31 cellular contexts compared by ENCODE assay signal in the genomic region with DNA sequence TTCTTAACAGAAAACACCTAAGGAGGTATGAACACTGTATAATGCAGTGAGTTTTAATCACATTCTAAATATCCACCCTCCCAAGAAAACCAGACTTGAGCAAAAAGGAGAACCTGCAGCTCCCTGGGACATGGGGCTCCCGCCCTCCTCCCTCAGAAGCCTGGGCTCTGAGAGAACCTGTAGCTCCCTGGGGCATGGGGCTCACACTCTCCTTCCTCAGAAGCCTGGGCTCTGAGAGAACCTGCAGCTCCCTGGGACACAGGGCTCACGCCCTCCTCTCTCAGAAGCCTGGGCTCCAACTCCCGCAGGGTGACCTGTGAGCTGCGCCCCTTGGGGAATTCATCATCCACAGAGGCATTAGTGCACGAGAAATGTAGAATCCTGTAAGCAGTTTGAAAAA.
"Had no signal": no experiment of that assay in that cellular context is flagged by ENCODE, and none has a peak within 500 bp of the region (broad histone marks: within the 10 kb centered on the region; RNA-seq: fewer than 3 reads in every experiment).

No MANE protein-coding gene starts in this region.

- H3K4me1 Mint-ChIP-seq: activated CD4-positive, alpha-beta memory T cell treated with anti-CD3 and anti-CD28 coated beads, Interleukin-2, amount 10 ng/mL, durations not matched to agents 7 days and 5 days; activated CD4-positive, alpha-beta T cell treated with anti-CD3 and anti-CD28 coated beads, Interleukin-2, amount 10 ng/mL, durations not matched to agents 24 days and 14 days; activated T-helper 17 cell treated with anti-CD3 and anti-CD28 coated beads, Interleukin-2, amount 50 U/mL, for 72 hours had no signal

- H3K4me3 Mint-ChIP-seq: activated CD4-positive, alpha-beta memory T cell treated with anti-CD3 and anti-CD28 coated beads, Interleukin-2, amount 10 ng/mL, durations not matched to agents 7 days and 5 days; activated CD4-positive, alpha-beta T cell treated with anti-CD3 and anti-CD28 coated beads, Interleukin-2, amount 10 ng/mL, durations not matched to agents 24 days and 14 days; activated T-cell treated with anti-CD3 and anti-CD28 coated beads, Interleukin-2, amount 50 U/mL, for 4 hours; activated T-helper 17 cell treated with anti-CD3 and anti-CD28 coated beads, Interleukin-2, amount 50 U/mL, for 72 hours; effector memory CD8-positive, alpha-beta T cell; nephron; T-helper 17 cell had no signal

- H3K27me3 Mint-ChIP-seq: activated CD4-positive, alpha-beta memory T cell treated with anti-CD3 and anti-CD28 coated beads, Interleukin-2, amount 10 ng/mL, durations not matched to agents 7 days and 5 days; activated CD4-positive, alpha-beta T cell treated with anti-CD3 and anti-CD28 coated beads, Interleukin-2, amount 10 ng/mL, durations not matched to agents 24 days and 14 days; activated T-helper 17 cell treated with anti-CD3 and anti-CD28 coated beads, Interleukin-2, amount 50 U/mL, for 72 hours had no signal

- DNase-seq: activated CD4-positive, alpha-beta memory T cell treated with anti-CD3 and anti-CD28 coated beads, Interleukin-2, amount 10 ng/mL, durations not matched to agents 7 days and 5 days; activated CD4-positive, alpha-beta T cell treated with anti-CD3 and anti-CD28 coated beads, Interleukin-2, amount 10 ng/mL, durations not matched to agents 24 days and 14 days; activated CD4-positive, CD25-positive, alpha-beta regulatory T cell treated with anti-CD3 and anti-CD28 coated beads, Interleukin-2, amount 50 U/mL, for 72 hours; activated gamma-delta T cell treated with Interleukin-2 at 50 U/mL for 16 hours; activated naive CD4-positive, alpha-beta T cell treated with anti-CD3 and anti-CD28 coated beads, Interleukin-2, amount 50 U/mL, for 16 hours; activated T-cell treated with anti-CD3 and anti-CD28 coated beads, Interleukin-2, amount 50 U/mL, for 4 hours; amniotic stem cell; brain microvascular endothelial cell; dorsolateral prefrontal cortex; effector memory CD8-positive, alpha-beta T cell; erythroblast; foreskin fibroblast; heart left ventricle; left lung; ovary; stimulated activated CD4-positive, alpha-beta T cell treated with anti-CD3 and anti-CD28 coated beads, Interleukin-12 subunit alpha, Interleukin-12 subunit beta, amount 100 ng/mL, for 4 hours; stimulated activated CD4-positive, alpha-beta T cell treated with anti-CD3 and anti-CD28 coated beads, Interleukin-4, amount 100 ng/mL, for 1 hour; stimulated activated naive CD8-positive, alpha-beta T cell treated with anti-CD3 and anti-CD28 coated beads, Interleukin-15, Interleukin-2, amounts not matched to agents 100 U/mL and 50 U/mL, for 24 hours; T-helper 17 cell; T1000; testis; transverse colon; WERI-Rb-1 had no signal

- H3K4me3 ChIP-seq: coronary artery, dorsolateral prefrontal cortex, heart left ventricle, left lung, lung, ovary, skin epidermis, testis, transverse colon had no signal

- H3K9me3 Mint-ChIP-seq: activated T-cell treated with anti-CD3 and anti-CD28 coated beads, Interleukin-2, amount 50 U/mL, for 4 hours; activated T-helper 17 cell treated with anti-CD3 and anti-CD28 coated beads, Interleukin-2, amount 50 U/mL, for 72 hours had no signal

- H3K27ac Mint-ChIP-seq: activated CD4-positive, alpha-beta memory T cell treated with anti-CD3 and anti-CD28 coated beads, Interleukin-2, amount 10 ng/mL, durations not matched to agents 7 days and 5 days; activated CD4-positive, alpha-beta T cell treated with anti-CD3 and anti-CD28 coated beads, Interleukin-2, amount 10 ng/mL, durations not matched to agents 24 days and 14 days; activated T-helper 17 cell treated with anti-CD3 and anti-CD28 coated beads, Interleukin-2, amount 50 U/mL, for 72 hours; effector memory CD8-positive, alpha-beta T cell; nephron; progenitor cell of endocrine pancreas; T-helper 17 cell had no signal

- H3K27ac ChIP-seq: brain microvascular endothelial cell, coronary artery, dorsolateral prefrontal cortex, heart left ventricle, left lung, neutrophil, ovary, skin epidermis, testis, transverse colon, WERI-Rb-1 had no signal

- H3K9me3 ChIP-seq: left lung, neutrophil, ovary, testis, transverse colon had no signal

- H3K36me3 ChIP-seq: brain microvascular endothelial cell, heart left ventricle, left lung, neutrophil, ovary, transverse colon, WERI-Rb-1 had no signal

- ATAC-seq: activated T-cell treated with anti-CD3 and anti-CD28 coated beads, Interleukin-2, amount 50 U/mL, for 4 hours; activated T-helper 17 cell treated with anti-CD3 and anti-CD28 coated beads, Interleukin-2, amount 50 U/mL, for 72 hours; effector memory CD8-positive, alpha-beta T cell; heart left ventricle; left lung; sciatic nerve; stimulated activated naive CD8-positive, alpha-beta T cell treated with anti-CD3 and anti-CD28 coated beads, Interleukin-15, Interleukin-2, amounts not matched to agents 100 U/mL and 50 U/mL, for 24 hours; T-helper 17 cell had no signal

- H3K27me3 ChIP-seq: brain microvascular endothelial cell, left lung, neutrophil, ovary, testis, transverse colon had no signal

- H3K4me1 ChIP-seq: left lung, testis, transverse colon had no signal
